Comparison of ENCODE assay signal across 25 cellular contexts in the genomic region with DNA sequence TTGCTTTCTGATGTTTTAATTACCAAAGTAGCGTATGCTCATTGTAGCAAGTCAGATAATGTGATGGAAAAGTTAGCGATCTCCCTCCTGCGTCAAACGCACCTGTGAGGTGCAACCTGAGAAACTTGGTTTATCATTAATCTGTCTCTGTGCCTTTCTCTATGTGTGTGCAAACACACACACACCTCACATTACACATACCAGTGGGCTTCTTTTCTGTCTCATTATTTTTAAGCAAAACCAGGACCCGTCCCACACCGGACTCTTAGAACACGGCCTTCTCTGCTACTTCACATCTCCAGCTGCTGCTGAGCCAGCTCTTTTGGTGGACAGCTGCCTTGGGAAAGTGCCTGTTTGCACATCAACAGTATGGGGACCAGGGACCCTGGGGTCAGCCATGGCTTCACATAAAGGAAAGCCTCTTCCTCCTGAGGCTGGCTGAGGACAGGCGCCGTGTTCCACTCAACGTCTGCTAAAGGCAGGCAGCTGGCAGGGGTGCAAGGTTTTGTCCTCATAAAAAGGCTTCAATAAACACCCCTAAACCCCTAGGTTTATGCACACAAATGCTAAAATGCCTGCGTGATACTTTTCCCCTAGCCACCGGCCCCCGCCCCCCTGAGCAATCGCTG. TPM values are rescaled to one million over a fixed set of nuclear protein-coding genes. Genes with fewer than 3 reads are reported as not detected.
DNase-seq lines count a peak whose midpoint lies in the region; ATAC-seq, FAIRE-seq and TF ChIP-seq lines count a peak whose summit lies in the region.
"Had no signal": no experiment of that assay in that cellular context is flagged by ENCODE, and none has a peak within 500 bp of the region (broad histone marks: within the 10 kb centered on the region; RNA-seq: fewer than 3 reads in every experiment).

No MANE protein-coding gene starts in this region.

- H3K27me3 ChIP-seq in H7 (ENCODE audit: control insufficient read depth, insufficient read depth, low read length) (no peaks in the 10 kb centered on the region), sigmoid colon (peaks cover 0 to 13% (median 0%) of the 10 kb centered on the region in 3 donors), psoas muscle (ENCODE audit: insufficient read depth in 3 of 3, low read length in 2 of 3) (peaks cover 0 to 3% (median 3%) of the 10 kb centered on the region in 3 donors)
- H3K27me3 ChIP-seq: body of pancreas had no signal

- no peak overlapping the region for H3K4me3 Mint-ChIP-seq in activated CD8-positive, alpha-beta memory T cell treated with anti-CD3 and anti-CD28 coated beads, Interleukin-2, amount 10 ng/mL, durations not matched to agents 7 days and 5 days
- H3K4me3 Mint-ChIP-seq: activated CD4-positive, alpha-beta T cell treated with anti-CD3 and anti-CD28 coated beads, Interleukin-2, amount 10 ng/mL, durations not matched to agents 7 days and 5 days; CD8-positive, alpha-beta T cell had no signal

- H3K9me3 ChIP-seq in kidney (ENCODE audit: control insufficient read depth in 1 of 2, low read length in 2 of 2): no peaks in the 10 kb centered on the region
- H3K9me3 ChIP-seq in sigmoid colon: no peaks in the 10 kb centered on the region
- H3K9me3 ChIP-seq in psoas muscle: no peaks in the 10 kb centered on the region
- H3K9me3 ChIP-seq: body of pancreas had no signal

- no peak overlapping the region for H3K4me3 ChIP-seq in H7 (ENCODE audit: insufficient read depth, low read depth, low read length)
- no peak overlapping the region for H3K4me3 ChIP-seq in kidney (ENCODE audit: low read length in 2 of 2)
- H3K4me3 ChIP-seq in sigmoid colon: no peak overlapping the region
- H3K4me3 ChIP-seq in psoas muscle: no peak overlapping the region
- H3K4me3 ChIP-seq: body of pancreas, lung had no signal

- TF ChIP-seq CTCF in kidney (IDR thresholded peaks at IDR 0.05; ENCODE audit: borderline replicate concordance, extremely low read depth, insufficient read depth) (no peak), sigmoid colon (IDR thresholded peaks at IDR 0.05) (no peak), psoas muscle (IDR thresholded peaks at IDR 0.05) (no peak)

- H3K9ac ChIP-seq in kidney (ENCODE audit: low read length in 2 of 2): no peak overlapping the region

- intact Hi-C loops in kidney (cut with DNase I) (no loop called here), sigmoid colon (cut with DNase I) (no loop called here), psoas muscle (cut with DNase I) (no loop called here)

- no peak for FAIRE-seq in kidney (lab: Jason Lieb, UNC)
- FAIRE-seq: H54, HTR-8/SVneo, keratinocyte had no signal

- peaks cover 7% of the 10 kb centered on the region for H3K27me3 Mint-ChIP-seq in activated CD8-positive, alpha-beta memory T cell treated with anti-CD3 and anti-CD28 coated beads, Interleukin-2, amount 10 ng/mL, durations not matched to agents 7 days and 5 days

- H3K4me1 Mint-ChIP-seq in activated CD8-positive, alpha-beta memory T cell treated with anti-CD3 and anti-CD28 coated beads, Interleukin-2, amount 10 ng/mL, durations not matched to agents 7 days and 5 days: no peaks in the 10 kb centered on the region
- H3K4me1 Mint-ChIP-seq: activated CD4-positive, alpha-beta T cell treated with anti-CD3 and anti-CD28 coated beads, Interleukin-2, amount 10 ng/mL, durations not matched to agents 7 days and 5 days had no signal

- H3K9me3 Mint-ChIP-seq in activated CD8-positive, alpha-beta memory T cell treated with anti-CD3 and anti-CD28 coated beads, Interleukin-2, amount 10 ng/mL, durations not matched to agents 7 days and 5 days (ENCODE audit: low read depth): peaks cover 6% of the 10 kb centered on the region

- WGBS in sigmoid colon, 2 donors: 31 to 55% methylated on average over 14 of the region's 14 CpGs
- 55 to 57% (median 55%) methylated on average over 14 of the region's 14 CpGs for WGBS in psoas muscle, 3 donors

- H3K4me1 ChIP-seq in kidney (ENCODE audit: control insufficient read depth in 1 of 2, insufficient read depth in 1 of 2, low read depth in 1 of 2, low read length in 2 of 2) (no peaks in the 10 kb centered on the region), sigmoid colon (no peaks in the 10 kb centered on the region), psoas muscle (no peaks in the 10 kb centered on the region)

- no peaks in the 10 kb centered on the region for H3K36me3 ChIP-seq in H7 (replicated peaks; ENCODE audit: control insufficient read depth, insufficient read depth, low read length)
- no peaks in the 10 kb centered on the region for H3K36me3 ChIP-seq in kidney (ENCODE audit: control insufficient read depth in 1 of 2, insufficient read depth in 2 of 2, low read length in 2 of 2)
- H3K36me3 ChIP-seq in sigmoid colon: no peaks in the 10 kb centered on the region
- H3K36me3 ChIP-seq in psoas muscle (ENCODE audit: insufficient read depth in 1 of 2, low read depth in 1 of 2): no peaks in the 10 kb centered on the region

- peak; percentile 31 for DNase-seq in activated CD8-positive, alpha-beta memory T cell treated with anti-CD3 and anti-CD28 coated beads, Interleukin-2, amount 10 ng/mL, durations not matched to agents 7 days and 5 days
- no peak for DNase-seq in activated CD8-positive, alpha-beta memory T cell treated with anti-CD3 and anti-CD28 coated beads for 24 hours
- DNase-seq in H7: peak; percentile 55
- DNase-seq in kidney: peak; percentile 44
- peak; percentile 15 for DNase-seq in sigmoid colon
- no peak for DNase-seq in psoas muscle
- DNase-seq in NOMO-1 treated with dmso at 0.1 percent for 144 hours (lab: John Stamatoyannopoulos, UW; ENCODE audit: unreplicated experiment): no peak
- DNase-seq: 8988T; activated CD4-positive, alpha-beta T cell treated with anti-CD3 and anti-CD28 coated beads, Interleukin-2, amount 10 ng/mL, durations not matched to agents 7 days and 5 days; activated gamma-delta T cell treated with Interleukin-2 at 50 U/mL for 16 hours; CD8-positive, alpha-beta T cell; KBM-7; NCI-H1105; NCI-H1930; NCI-H526; SHP77; stimulated activated naive CD4-positive, alpha-beta T cell had no signal

- TF ChIP-seq EP300 in sigmoid colon (IDR thresholded peaks at IDR 0.05): no peak

- no peak for ATAC-seq in activated CD8-positive, alpha-beta memory T cell treated with anti-CD3 and anti-CD28 coated beads, Interleukin-2, amount 10 ng/mL, durations not matched to agents 7 days and 5 days
- ATAC-seq in psoas muscle (no peak), GM19023 (IDR thresholded peaks at IDR 0.05; ENCODE audit: unreplicated experiment) (no peak)
- ATAC-seq: body of pancreas; CD8-positive, alpha-beta T cell had no signal

- H3K36me3 Mint-ChIP-seq in activated CD8-positive, alpha-beta memory T cell treated with anti-CD3 and anti-CD28 coated beads, Interleukin-2, amount 10 ng/mL, durations not matched to agents 7 days and 5 days: no peaks in the 10 kb centered on the region
- H3K36me3 Mint-ChIP-seq: CD8-positive, alpha-beta T cell had no signal

- H3K27ac Mint-ChIP-seq in activated CD8-positive, alpha-beta memory T cell treated with anti-CD3 and anti-CD28 coated beads, Interleukin-2, amount 10 ng/mL, durations not matched to agents 7 days and 5 days: no peak overlapping the region
- H3K27ac Mint-ChIP-seq: activated CD4-positive, alpha-beta T cell treated with anti-CD3 and anti-CD28 coated beads, Interleukin-2, amount 10 ng/mL, durations not matched to agents 7 days and 5 days; CD8-positive, alpha-beta T cell; progenitor cell of endocrine pancreas had no signal

- CTCF ChIA-PET in activated CD8-positive, alpha-beta memory T cell treated with anti-CD3 and anti-CD28 coated beads, Interleukin-2, amount 10 ng/mL, durations not matched to agents 7 days and 5 days (lab: Charles Lee): no interaction called here

- H3K27ac ChIP-seq in kidney (ENCODE audit: low read depth in 2 of 2, low read length in 2 of 2) (no peak overlapping the region), sigmoid colon (no peak overlapping the region), psoas muscle (no peak overlapping the region)
- H3K27ac ChIP-seq: body of pancreas, epithelial cell of prostate had no signal

- TF ChIP-seq POLR2A in sigmoid colon (IDR thresholded peaks at IDR 0.05): no peak

RNA-seq across cellular contexts. Expression of a gene that starts 44.2 kb away (rescaled TPM):
- 10 to 100 TPM; 62.0 to 84.7 TPM for total RNA-seq in activated CD8-positive, alpha-beta memory T cell treated with anti-CD3 and anti-CD28 coated beads, Interleukin-2, amount 10 ng/mL, durations not matched to agents 7 days and 5 days
- 49.4 and 83.8 TPM in 2 replicates for total RNA-seq in H7 (2014; rRNA removed; shearing (Covaris generic))
- total RNA-seq in kidney (29.6 TPM), sigmoid colon (10 to 100 TPM; 32.4 to 59.4 (median 49.2) TPM), psoas muscle (100 to 1,000 TPM in 1 of 4 donors, 10 to 100 TPM in 3; 61.6 to 111 (median 87.0) TPM)
- polyA plus RNA-seq in kidney (ENCODE audit: insufficient read depth, low read depth, low replicate concordance) (96.7 TPM), sigmoid colon (10 to 100 TPM; 65.9 to 77.9 (median 70.9) TPM), psoas muscle (100 to 1,000 TPM; 161 to 216 (median 174) TPM)

RNA-seq across cellular contexts. Expression of a gene that starts 45.8 kb away (rescaled TPM):
- 10 to 100 TPM; 35.2 to 37.5 TPM for total RNA-seq in activated CD8-positive, alpha-beta memory T cell treated with anti-CD3 and anti-CD28 coated beads, Interleukin-2, amount 10 ng/mL, durations not matched to agents 7 days and 5 days
- 35.2 and 51.9 TPM in 2 replicates for total RNA-seq in H7 (2014; rRNA removed; shearing (Covaris generic))
- 31.1 TPM for total RNA-seq in kidney
- polyA plus RNA-seq in kidney (ENCODE audit: insufficient read depth, low read depth, low replicate concordance): 164 TPM
- 10 to 100 TPM; 34.9 to 82.6 (median 55.4) TPM for total RNA-seq in sigmoid colon
- polyA plus RNA-seq in sigmoid colon: 100 to 1,000 TPM in 2 of 3 donors, 10 to 100 TPM in 1; 94.0 to 156 (median 111) TPM
- 10 to 100 TPM; 48.3 to 61.5 (median 49.9) TPM for total RNA-seq in psoas muscle
- 100 to 1,000 TPM; 110 to 177 (median 135) TPM for polyA plus RNA-seq in psoas muscle

Comparison
In these comparisons a context has a peak if more than half of its experiments do, and no peak if none do; other contexts are left out.
1. DNase-seq: peak in activated CD8-positive, alpha-beta memory T cell treated with anti-CD3 and anti-CD28 coated beads, Interleukin-2, amount 10 ng/mL, durations not matched to agents 7 days and 5 days (single experiment), H7 (single experiment), kidney (single experiment) and sigmoid colon (single experiment); none in activated CD8-positive, alpha-beta memory T cell treated with anti-CD3 and anti-CD28 coated beads for 24 hours (single experiment), psoas muscle (0 of 2) and NOMO-1 treated with dmso at 0.1 percent for 144 hours (single experiment).